1 cellular context compared by ENCODE assay signal in the genomic region with DNA sequence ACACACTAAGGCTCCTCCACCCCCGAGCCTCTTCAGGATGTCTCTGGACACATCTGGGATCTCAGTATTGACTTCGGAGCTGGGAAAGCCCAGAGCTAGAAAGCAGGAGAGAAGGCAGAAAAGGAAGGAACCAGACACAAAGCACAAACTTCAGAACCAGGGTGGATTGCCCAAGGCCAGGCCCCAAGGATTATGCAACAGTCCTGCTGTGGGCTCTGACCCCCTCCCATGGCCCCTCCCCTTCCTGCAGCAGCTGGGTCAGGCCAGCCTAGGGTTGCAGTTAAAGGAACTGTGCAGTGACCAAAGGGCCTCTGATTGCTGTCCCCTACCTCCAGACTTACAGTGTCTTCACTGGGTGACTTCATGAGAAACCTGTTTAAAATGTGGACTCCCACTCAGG.
TF ChIP-seq lines count a peak whose summit lies in the region.

No MANE protein-coding gene starts in this region.

TF ChIP-seq in HepG2, 621 proteins besides CTCF, POLR2A, EP300 and RAD21 (continued from another document and continues in another):
- TF ChIP-seq, protein P1, sequence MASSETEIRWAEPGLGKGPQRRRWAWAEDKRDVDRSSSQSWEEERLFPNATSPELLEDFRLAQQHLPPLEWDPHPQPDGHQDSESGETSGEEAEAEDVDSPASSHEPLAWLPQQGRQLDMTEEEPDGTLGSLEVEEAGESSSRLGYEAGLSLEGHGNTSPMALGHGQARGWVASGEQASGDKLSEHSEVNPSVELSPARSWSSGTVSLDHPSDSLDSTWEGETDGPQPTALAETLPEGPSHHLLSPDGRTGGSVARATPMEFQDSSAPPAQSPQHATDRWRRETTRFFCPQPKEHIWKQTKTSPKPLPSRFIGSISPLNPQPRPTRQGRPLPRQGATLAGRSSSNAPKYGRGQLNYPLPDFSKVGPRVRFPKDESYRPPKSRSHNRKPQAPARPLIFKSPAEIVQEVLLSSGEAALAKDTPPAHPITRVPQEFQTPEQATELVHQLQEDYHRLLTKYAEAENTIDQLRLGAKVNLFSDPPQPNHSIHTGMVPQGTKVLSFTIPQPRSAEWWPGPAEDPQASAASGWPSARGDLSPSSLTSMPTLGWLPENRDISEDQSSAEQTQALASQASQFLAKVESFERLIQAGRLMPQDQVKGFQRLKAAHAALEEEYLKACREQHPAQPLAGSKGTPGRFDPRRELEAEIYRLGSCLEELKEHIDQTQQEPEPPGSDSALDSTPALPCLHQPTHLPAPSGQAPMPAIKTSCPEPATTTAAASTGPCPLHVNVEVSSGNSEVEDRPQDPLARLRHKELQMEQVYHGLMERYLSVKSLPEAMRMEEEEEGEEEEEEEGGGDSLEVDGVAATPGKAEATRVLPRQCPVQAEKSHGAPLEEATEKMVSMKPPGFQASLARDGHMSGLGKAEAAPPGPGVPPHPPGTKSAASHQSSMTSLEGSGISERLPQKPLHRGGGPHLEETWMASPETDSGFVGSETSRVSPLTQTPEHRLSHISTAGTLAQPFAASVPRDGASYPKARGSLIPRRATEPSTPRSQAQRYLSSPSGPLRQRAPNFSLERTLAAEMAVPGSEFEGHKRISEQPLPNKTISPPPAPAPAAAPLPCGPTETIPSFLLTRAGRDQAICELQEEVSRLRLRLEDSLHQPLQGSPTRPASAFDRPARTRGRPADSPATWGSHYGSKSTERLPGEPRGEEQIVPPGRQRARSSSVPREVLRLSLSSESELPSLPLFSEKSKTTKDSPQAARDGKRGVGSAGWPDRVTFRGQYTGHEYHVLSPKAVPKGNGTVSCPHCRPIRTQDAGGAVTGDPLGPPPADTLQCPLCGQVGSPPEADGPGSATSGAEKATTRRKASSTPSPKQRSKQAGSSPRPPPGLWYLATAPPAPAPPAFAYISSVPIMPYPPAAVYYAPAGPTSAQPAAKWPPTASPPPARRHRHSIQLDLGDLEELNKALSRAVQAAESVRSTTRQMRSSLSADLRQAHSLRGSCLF (CRISPR knock-in tag; IDR thresholded peaks at IDR 0.05; ENCODE audit: borderline replicate concordance), result no peak
- peak; percentile 69 for TF ChIP-seq KAT8 (CRISPR knock-in tag; IDR thresholded peaks at IDR 0.05)
- TF ChIP-seq, protein P2, sequence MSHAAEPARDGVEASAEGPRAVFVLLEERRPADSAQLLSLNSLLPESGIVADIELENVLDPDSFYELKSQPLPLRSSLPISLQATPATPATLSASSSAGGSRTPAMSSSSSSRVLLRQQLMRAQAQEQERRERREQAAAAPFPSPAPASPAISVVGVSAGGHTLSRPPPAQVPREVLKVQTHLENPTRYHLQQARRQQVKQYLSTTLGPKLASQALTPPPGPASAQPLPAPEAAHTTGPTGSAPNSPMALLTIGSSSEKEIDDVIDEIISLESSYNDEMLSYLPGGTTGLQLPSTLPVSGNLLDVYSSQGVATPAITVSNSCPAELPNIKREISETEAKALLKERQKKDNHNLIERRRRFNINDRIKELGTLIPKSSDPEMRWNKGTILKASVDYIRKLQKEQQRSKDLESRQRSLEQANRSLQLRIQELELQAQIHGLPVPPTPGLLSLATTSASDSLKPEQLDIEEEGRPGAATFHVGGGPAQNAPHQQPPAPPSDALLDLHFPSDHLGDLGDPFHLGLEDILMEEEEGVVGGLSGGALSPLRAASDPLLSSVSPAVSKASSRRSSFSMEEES (CRISPR knock-in tag; IDR thresholded peaks at IDR 0.05), result no peak; the same call in 1 of the 2 replicates
- TF ChIP-seq, protein P3, sequence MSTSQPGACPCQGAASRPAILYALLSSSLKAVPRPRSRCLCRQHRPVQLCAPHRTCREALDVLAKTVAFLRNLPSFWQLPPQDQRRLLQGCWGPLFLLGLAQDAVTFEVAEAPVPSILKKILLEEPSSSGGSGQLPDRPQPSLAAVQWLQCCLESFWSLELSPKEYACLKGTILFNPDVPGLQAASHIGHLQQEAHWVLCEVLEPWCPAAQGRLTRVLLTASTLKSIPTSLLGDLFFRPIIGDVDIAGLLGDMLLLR (CRISPR knock-in tag; IDR thresholded peaks at IDR 0.05), result no peak
- no peak for TF ChIP-seq ZSCAN25 (CRISPR knock-in tag; IDR thresholded peaks at IDR 0.05)
- TF ChIP-seq ZNF30 (CRISPR knock-in tag; IDR thresholded peaks at IDR 0.05), result no peak
- TF ChIP-seq ZNF180 (CRISPR knock-in tag; IDR thresholded peaks at IDR 0.05; ENCODE audit: borderline replicate concordance, low read depth), result no peak
- TF ChIP-seq PAX8 (CRISPR knock-in tag; IDR thresholded peaks at IDR 0.05; ENCODE audit: borderline replicate concordance), result no peak
- TF ChIP-seq, protein P4, sequence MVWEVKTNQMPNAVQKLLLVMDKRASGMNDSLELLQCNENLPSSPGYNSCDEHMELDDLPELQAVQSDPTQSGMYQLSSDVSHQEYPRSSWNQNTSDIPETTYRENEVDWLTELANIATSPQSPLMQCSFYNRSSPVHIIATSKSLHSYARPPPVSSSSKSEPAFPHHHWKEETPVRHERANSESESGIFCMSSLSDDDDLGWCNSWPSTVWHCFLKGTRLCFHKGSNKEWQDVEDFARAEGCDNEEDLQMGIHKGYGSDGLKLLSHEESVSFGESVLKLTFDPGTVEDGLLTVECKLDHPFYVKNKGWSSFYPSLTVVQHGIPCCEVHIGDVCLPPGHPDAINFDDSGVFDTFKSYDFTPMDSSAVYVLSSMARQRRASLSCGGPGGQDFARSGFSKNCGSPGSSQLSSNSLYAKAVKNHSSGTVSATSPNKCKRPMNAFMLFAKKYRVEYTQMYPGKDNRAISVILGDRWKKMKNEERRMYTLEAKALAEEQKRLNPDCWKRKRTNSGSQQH (CRISPR knock-in tag; IDR thresholded peaks at IDR 0.05; ENCODE audit: low read depth), result no peak; the same call in 1 of the 2 replicates
- no peak for TF ChIP-seq ARNT2 (CRISPR knock-in tag; IDR thresholded peaks at IDR 0.05; ENCODE audit: low read depth)
- peak; percentile 37; the same call in 1 of the 2 replicates for TF ChIP-seq NR2F6 (IDR thresholded peaks at IDR 0.05)
- peak; percentile 65 for TF ChIP-seq NR2F6 (CRISPR knock-in tag; IDR thresholded peaks at IDR 0.05)
- no peak for TF ChIP-seq ZNF660 (CRISPR knock-in tag; IDR thresholded peaks at IDR 0.05; ENCODE audit: borderline replicate concordance, low read depth)
- TF ChIP-seq, protein P5, sequence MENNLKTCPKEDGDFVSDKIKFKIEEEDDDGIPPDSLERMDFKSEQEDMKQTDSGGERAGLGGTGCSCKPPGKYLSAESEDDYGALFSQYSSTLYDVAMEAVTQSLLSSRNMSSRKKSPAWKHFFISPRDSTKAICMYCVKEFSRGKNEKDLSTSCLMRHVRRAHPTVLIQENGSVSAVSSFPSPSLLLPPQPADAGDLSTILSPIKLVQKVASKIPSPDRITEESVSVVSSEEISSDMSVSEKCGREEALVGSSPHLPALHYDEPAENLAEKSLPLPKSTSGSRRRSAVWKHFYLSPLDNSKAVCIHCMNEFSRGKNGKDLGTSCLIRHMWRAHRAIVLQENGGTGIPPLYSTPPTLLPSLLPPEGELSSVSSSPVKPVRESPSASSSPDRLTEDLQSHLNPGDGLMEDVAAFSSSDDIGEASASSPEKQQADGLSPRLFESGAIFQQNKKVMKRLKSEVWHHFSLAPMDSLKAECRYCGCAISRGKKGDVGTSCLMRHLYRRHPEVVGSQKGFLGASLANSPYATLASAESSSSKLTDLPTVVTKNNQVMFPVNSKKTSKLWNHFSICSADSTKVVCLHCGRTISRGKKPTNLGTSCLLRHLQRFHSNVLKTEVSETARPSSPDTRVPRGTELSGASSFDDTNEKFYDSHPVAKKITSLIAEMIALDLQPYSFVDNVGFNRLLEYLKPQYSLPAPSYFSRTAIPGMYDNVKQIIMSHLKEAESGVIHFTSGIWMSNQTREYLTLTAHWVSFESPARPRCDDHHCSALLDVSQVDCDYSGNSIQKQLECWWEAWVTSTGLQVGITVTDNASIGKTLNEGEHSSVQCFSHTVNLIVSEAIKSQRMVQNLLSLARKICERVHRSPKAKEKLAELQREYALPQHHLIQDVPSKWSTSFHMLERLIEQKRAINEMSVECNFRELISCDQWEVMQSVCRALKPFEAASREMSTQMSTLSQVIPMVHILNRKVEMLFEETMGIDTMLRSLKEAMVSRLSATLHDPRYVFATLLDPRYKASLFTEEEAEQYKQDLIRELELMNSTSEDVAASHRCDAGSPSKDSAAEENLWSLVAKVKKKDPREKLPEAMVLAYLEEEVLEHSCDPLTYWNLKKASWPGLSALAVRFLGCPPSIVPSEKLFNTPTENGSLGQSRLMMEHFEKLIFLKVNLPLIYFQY (CRISPR knock-in tag; IDR thresholded peaks at IDR 0.05; ENCODE audit: borderline replicate concordance), result peak; percentile 80; the same call in 1 of the 2 replicates
- TF ChIP-seq KLF15 (CRISPR knock-in tag; IDR thresholded peaks at IDR 0.05; ENCODE audit: borderline replicate concordance), result no peak
- TF ChIP-seq, protein P6, sequence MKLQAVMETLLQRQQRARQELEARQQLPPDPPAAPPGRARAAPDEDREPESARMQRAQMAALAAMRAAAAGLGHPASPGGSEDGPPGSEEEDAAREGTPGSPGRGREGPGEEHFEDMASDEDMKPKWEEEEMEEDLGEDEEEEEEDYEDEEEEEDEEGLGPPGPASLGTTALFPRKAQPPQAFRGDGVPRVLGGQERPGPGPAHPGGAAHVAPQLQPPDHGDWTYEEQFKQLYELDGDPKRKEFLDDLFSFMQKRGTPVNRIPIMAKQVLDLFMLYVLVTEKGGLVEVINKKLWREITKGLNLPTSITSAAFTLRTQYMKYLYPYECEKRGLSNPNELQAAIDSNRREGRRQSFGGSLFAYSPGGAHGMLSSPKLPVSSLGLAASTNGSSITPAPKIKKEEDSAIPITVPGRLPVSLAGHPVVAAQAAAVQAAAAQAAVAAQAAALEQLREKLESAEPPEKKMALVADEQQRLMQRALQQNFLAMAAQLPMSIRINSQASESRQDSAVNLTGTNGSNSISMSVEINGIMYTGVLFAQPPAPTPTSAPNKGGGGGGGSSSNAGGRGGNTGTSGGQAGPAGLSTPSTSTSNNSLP (IDR thresholded peaks at IDR 0.05; ENCODE audit: low read depth, low read length), result no peak
- TF ChIP-seq, protein P7, sequence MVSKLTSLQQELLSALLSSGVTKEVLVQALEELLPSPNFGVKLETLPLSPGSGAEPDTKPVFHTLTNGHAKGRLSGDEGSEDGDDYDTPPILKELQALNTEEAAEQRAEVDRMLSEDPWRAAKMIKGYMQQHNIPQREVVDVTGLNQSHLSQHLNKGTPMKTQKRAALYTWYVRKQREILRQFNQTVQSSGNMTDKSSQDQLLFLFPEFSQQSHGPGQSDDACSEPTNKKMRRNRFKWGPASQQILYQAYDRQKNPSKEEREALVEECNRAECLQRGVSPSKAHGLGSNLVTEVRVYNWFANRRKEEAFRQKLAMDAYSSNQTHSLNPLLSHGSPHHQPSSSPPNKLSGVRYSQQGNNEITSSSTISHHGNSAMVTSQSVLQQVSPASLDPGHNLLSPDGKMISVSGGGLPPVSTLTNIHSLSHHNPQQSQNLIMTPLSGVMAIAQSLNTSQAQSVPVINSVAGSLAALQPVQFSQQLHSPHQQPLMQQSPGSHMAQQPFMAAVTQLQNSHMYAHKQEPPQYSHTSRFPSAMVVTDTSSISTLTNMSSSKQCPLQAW (CRISPR knock-in tag; IDR thresholded peaks at IDR 0.05), result no peak; the same call in 1 of the 2 replicates
- TF ChIP-seq SYNCRIP (IDR thresholded peaks at IDR 0.05; ENCODE audit: insufficient read depth, low read depth, low read length), result no peak
- TF ChIP-seq NFYC (CRISPR knock-in tag; IDR thresholded peaks at IDR 0.05), result no peak; the same call in 1 of the 2 replicates
- no peak for TF ChIP-seq ZNF143 (CRISPR knock-in tag; IDR thresholded peaks at IDR 0.05)
- TF ChIP-seq HES4 (CRISPR knock-in tag; IDR thresholded peaks at IDR 0.05; ENCODE audit: borderline replicate concordance), result no peak
- TF ChIP-seq CEBPB (IDR thresholded peaks at IDR 0.05; ENCODE audit: borderline replicate concordance, low read depth, low read length), result peak; percentile 99
- TF ChIP-seq GATA4 (IDR thresholded peaks at IDR 0.05; ENCODE audit: borderline replicate concordance, low read depth), result no peak
- TF ChIP-seq KDM4B (CRISPR knock-in tag; IDR thresholded peaks at IDR 0.05), result 0 out of 2 replicates have a peak, but pooled peaks have one; percentile 41
- no peak for TF ChIP-seq HIVEP1 (CRISPR knock-in tag; IDR thresholded peaks at IDR 0.05)
- TF ChIP-seq, protein P8, sequence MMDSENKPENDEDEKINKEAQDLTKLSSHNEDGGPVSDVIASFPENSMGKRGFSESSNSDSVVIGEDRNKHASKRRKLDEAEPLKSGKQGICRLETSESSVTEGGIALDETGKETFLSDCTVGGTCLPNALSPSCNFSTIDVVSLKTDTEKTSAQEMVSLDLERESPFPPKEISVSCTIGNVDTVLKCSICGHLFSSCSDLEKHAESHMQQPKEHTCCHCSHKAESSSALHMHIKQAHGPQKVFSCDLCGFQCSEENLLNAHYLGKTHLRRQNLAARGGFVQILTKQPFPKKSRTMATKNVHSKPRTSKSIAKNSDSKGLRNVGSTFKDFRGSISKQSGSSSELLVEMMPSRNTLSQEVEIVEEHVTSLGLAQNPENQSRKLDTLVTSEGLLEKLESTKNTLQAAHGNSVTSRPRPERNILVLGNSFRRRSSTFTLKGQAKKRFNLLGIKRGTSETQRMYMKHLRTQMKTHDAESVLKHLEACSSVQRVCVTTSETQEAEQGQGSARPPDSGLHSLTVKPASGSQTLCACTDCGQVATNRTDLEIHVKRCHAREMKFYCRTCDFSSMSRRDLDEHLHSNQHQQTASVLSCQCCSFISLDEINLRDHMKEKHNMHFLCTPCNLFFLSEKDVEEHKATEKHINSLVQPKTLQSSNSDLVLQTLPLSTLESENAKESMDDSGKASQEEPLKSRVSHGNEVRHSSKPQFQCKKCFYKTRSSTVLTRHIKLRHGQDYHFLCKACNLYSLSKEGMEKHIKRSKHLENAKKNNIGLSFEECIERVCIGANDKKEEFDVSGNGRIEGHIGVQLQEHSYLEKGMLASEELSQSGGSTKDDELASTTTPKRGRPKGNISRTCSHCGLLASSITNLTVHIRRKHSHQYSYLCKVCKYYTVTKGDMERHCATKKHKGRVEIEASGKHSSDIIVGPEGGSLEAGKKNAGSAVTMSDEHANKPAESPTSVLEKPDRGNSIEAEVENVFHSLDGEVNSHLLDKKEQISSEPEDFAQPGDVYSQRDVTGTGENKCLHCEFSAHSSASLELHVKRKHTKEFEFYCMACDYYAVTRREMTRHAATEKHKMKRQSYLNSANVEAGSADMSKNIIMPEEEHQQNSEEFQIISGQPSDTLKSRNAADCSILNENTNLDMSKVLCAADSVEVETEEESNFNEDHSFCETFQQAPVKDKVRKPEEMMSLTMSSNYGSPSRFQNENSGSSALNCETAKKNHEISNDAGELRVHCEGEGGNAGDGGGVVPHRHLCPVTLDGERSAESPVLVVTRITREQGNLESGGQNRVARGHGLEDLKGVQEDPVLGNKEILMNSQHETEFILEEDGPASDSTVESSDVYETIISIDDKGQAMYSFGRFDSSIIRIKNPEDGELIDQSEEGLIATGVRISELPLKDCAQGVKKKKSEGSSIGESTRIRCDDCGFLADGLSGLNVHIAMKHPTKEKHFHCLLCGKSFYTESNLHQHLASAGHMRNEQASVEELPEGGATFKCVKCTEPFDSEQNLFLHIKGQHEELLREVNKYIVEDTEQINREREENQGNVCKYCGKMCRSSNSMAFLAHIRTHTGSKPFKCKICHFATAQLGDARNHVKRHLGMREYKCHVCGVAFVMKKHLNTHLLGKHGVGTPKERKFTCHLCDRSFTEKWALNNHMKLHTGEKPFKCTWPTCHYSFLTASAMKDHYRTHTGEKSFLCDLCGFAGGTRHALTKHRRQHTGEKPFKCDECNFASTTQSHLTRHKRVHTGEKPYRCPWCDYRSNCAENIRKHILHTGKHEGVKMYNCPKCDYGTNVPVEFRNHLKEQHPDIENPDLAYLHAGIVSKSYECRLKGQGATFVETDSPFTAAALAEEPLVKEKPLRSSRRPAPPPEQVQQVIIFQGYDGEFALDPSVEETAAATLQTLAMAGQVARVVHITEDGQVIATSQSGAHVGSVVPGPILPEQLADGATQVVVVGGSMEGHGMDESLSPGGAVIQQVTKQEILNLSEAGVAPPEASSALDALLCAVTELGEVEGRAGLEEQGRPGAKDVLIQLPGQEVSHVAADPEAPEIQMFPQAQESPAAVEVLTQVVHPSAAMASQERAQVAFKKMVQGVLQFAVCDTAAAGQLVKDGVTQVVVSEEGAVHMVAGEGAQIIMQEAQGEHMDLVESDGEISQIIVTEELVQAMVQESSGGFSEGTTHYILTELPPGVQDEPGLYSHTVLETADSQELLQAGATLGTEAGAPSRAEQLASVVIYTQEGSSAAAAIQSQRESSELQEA (CRISPR knock-in tag; IDR thresholded peaks at IDR 0.05; ENCODE audit: not compliant biosample characterization), result no peak
- no peak for TF ChIP-seq ZNF510 (CRISPR knock-in tag; IDR thresholded peaks at IDR 0.05; ENCODE audit: low read depth)
